ENCODE assay signal across 8 cellular contexts in the genomic region with DNA sequence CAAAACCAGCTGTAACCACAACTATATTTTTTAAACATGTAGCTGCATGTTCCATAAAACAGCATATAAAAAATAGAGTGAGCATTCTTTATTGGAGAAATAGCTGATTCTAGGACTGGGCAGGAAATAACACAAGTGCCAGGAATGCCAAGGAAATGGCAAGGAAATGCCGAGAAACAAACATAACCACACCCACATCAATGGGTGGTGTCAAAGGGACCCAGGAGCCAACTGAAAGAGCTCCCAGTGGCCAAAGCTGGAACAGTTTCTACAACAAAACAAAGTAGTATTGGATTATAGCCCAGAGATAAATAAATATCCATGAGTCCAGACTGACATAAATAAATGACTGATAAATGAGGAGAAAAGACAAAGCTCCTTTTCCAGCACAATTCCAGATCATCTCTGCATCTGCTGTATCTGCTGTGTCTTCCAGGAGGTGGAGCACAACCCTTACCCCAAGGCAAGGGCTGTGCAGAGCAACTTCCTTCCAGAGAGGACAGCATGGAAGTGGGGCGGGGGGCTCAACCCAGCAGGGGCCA. TPM values are rescaled to one million over a fixed set of nuclear protein-coding genes. Genes with fewer than 3 reads are reported as not detected.
A peak's percentile ranks its signal among the peaks of the same experiment; 100 is the strongest.
DNase-seq lines count a peak whose midpoint lies in the region; ATAC-seq and TF ChIP-seq lines count a peak whose summit lies in the region.

No MANE protein-coding gene starts in this region.

- H3K36me3 ChIP-seq in hepatocyte (replicated peaks; ENCODE audit: insufficient read depth, low read depth) = no peaks in the 10 kb centered on the region

- no peaks in the 10 kb centered on the region for H3K9me2 ChIP-seq in hepatocyte (replicated peaks; ENCODE audit: insufficient read depth)

- CTCF ChIA-PET in activated CD8-positive, alpha-beta T cell treated with anti-CD3 and anti-CD28 coated beads for 36 hours (lab: Charles Lee) = interaction anchor here (0.8 to 2.7 kb wide), 17 partner anchors 9 to 162 kb away, joined by 3 to 18 read pairs (median 4); a partner anchor contains a TSS

- DNase-seq in A172 (ENCODE audit: low spot score) = peak; percentile 94
- peak; percentile 65 for DNase-seq in HCEC 1CT
- DNase-seq in activated CD8-positive, alpha-beta T cell treated with anti-CD3 and anti-CD28 coated beads for 36 hours = no peak
- DNase-seq in hepatocyte (ENCODE audit: low spot score) = no peak
- DNase-seq in middle frontal gyrus (ENCODE audit: extremely low spot score, low spot score) = no peak
- no peak for DNase-seq in NCI-H446 treated with DMSO at 0.1 percent for 48 hours (lab: John Stamatoyannopoulos, UW)
- DNase-seq in activated gamma-delta T cell (lab: John Stamatoyannopoulos, UW) = no peak

- H3K4me3 ChIP-seq in hepatocyte = no peak overlapping the region

- H3K79me2 ChIP-seq in hepatocyte = peaks cover 62% of the 10 kb centered on the region

- H3K4me2 ChIP-seq in hepatocyte = no peak overlapping the region

- H3K9me3 Mint-ChIP-seq in activated CD8-positive, alpha-beta T cell treated with anti-CD3 and anti-CD28 coated beads for 36 hours = no peaks in the 10 kb centered on the region

- 79% methylated on average over 2 of the region's 2 CpGs for WGBS in hepatocyte (ENCODE audit: low lambda C conversion rate, missing lambda C conversion rate)

- no peak for ATAC-seq in activated CD8-positive, alpha-beta T cell treated with anti-CD3 and anti-CD28 coated beads for 36 hours
- ATAC-seq in HG02973 (IDR thresholded peaks at IDR 0.05; ENCODE audit: unreplicated experiment) = no peak

- H3K4me1 ChIP-seq in hepatocyte (ENCODE audit: insufficient read depth) = peaks cover 6% of the 10 kb centered on the region

- H2AFZ ChIP-seq in hepatocyte = no peak overlapping the region

- POLR2A ChIA-PET in activated CD8-positive, alpha-beta T cell treated with anti-CD3 and anti-CD28 coated beads for 36 hours (lab: Charles Lee) = interaction anchor here (0.6 to 1.3 kb wide), 4 partner anchors 19 to 26 kb away, joined by 3 read pairs; no protein-coding TSS in a partner anchor

- H3K9me3 ChIP-seq in hepatocyte (ENCODE audit: low read depth) = no peaks in the 10 kb centered on the region

- peaks cover 3% of the 10 kb centered on the region for H4K20me1 ChIP-seq in hepatocyte (ENCODE audit: insufficient read depth, poor library complexity, severe bottlenecking)

- peaks cover 46% of the 10 kb centered on the region for H3K4me1 Mint-ChIP-seq in activated CD8-positive, alpha-beta T cell treated with anti-CD3 and anti-CD28 coated beads for 36 hours (ENCODE audit: low read depth)

- TF ChIP-seq CTCF in activated CD8-positive, alpha-beta T cell treated with anti-CD3 and anti-CD28 coated beads for 36 hours (IDR thresholded peaks at IDR 0.05) = peak; percentile 56
- TF ChIP-seq CTCF in hepatocyte (IDR thresholded peaks at IDR 0.05; ENCODE audit: poor library complexity) = peak; percentile 17

- intact Hi-C loops in activated CD8-positive, alpha-beta T cell treated with anti-CD3 and anti-CD28 coated beads for 36 hours (cut with micrococcal nuclease) = no loop called here

- no peak overlapping the region for H3K27ac ChIP-seq in hepatocyte

- no peak overlapping the region for H3K4me3 Mint-ChIP-seq in activated CD8-positive, alpha-beta T cell treated with anti-CD3 and anti-CD28 coated beads for 36 hours

- peaks cover 2% of the 10 kb centered on the region for H3K36me3 Mint-ChIP-seq in activated CD8-positive, alpha-beta T cell treated with anti-CD3 and anti-CD28 coated beads for 36 hours (ENCODE audit: low read depth)

- no peak overlapping the region for H3K27ac Mint-ChIP-seq in activated CD8-positive, alpha-beta T cell treated with anti-CD3 and anti-CD28 coated beads for 36 hours

- no peaks in the 10 kb centered on the region for H3K27me3 ChIP-seq in hepatocyte

- H3K27me3 Mint-ChIP-seq in activated CD8-positive, alpha-beta T cell treated with anti-CD3 and anti-CD28 coated beads for 36 hours = no peaks in the 10 kb centered on the region

RNA-seq across cellular contexts. Expression of a gene that starts 28.1 kb away (rescaled TPM):
- total RNA-seq in A172 (2014; rRNA removed; shearing (Covaris generic)) = 13.3 and 15.7 TPM in 2 replicates
- 10 to 100 TPM; 36.2 to 37.1 TPM for total RNA-seq in activated CD8-positive, alpha-beta T cell treated with anti-CD3 and anti-CD28 coated beads for 36 hours
- 9.9 and 16.0 TPM in 2 replicates for total RNA-seq in hepatocyte
- 17.3 and 19.4 TPM in 2 replicates for polyA plus RNA-seq in hepatocyte

Comparison
In these comparisons a context has a peak if more than half of its experiments do, and no peak if none do; other contexts are left out.
1. DNase-seq: peak in A172 (single experiment) and HCEC 1CT (single experiment); none in activated CD8-positive, alpha-beta T cell treated with anti-CD3 and anti-CD28 coated beads for 36 hours (single experiment), hepatocyte (single experiment), middle frontal gyrus (single experiment), NCI-H446 treated with DMSO at 0.1 percent for 48 hours (single experiment) and activated gamma-delta T cell (single experiment).